In the genomic region with DNA sequence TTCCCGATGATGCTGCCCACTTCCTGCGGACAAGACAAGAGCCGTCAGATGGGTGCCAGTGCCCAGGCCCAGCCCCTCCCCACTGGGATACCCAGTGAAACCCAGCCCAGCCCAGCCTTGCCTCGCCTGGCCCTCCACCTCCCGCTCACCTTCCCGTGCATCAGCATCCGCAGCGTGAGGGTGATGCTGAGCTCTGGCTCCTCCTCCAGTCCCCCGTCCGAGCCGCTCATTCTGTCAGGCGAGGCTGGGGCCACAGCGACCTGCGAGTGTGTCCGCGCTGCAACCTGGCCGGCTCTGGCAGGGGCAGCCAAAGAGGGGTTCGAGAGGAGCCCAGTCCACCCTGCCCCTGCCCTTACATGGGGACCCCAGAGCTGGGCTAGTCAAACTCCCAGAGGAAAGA, we compare ENCODE assay signal across 22 cellular contexts. TPM values are rescaled to one million over a fixed set of nuclear protein-coding genes. Genes with fewer than 3 reads are reported as not detected.
DNase-seq lines count a peak whose midpoint lies in the region; ATAC-seq, FAIRE-seq and TF ChIP-seq lines count a peak whose summit lies in the region.
"Had no signal": no experiment of that assay in that cellular context is flagged by ENCODE, and none has a peak within 500 bp of the region (broad histone marks: within the 10 kb centered on the region; RNA-seq: fewer than 3 reads in every experiment).

No MANE protein-coding gene starts in this region.

- H3K36me3 Mint-ChIP-seq in glutamatergic neuron (ENCODE audit: unreplicated experiment), result peaks cover 9% of the 10 kb centered on the region
- H3K36me3 Mint-ChIP-seq in neural crest cell (ENCODE audit: low read depth), result peaks cover 4% of the 10 kb centered on the region

- no peaks in the 10 kb centered on the region for H3K27me3 ChIP-seq in left ventricle myocardium inferior (ENCODE audit: low read depth)
- H3K27me3 ChIP-seq in RWPE2 (ENCODE audit: insufficient read depth, poor library complexity, severe bottlenecking), result no peaks in the 10 kb centered on the region

- H3K4me3 ChIP-seq in left ventricle myocardium inferior (no peak overlapping the region), RWPE2 (ENCODE audit: severe bottlenecking) (no peak overlapping the region)
- H3K4me3 ChIP-seq: BLaER1, GM23338 had no signal

- H3K9me3 ChIP-seq in left ventricle myocardium inferior (replicated peaks) (no peaks in the 10 kb centered on the region), RWPE2 (ENCODE audit: severe bottlenecking) (no peaks in the 10 kb centered on the region)
- H3K9me3 ChIP-seq: BLaER1 had no signal

- peaks cover 39% of the 10 kb centered on the region for H3K36me3 ChIP-seq in left ventricle myocardium inferior
- no peaks in the 10 kb centered on the region for H3K36me3 ChIP-seq in RWPE2 (ENCODE audit: low read depth)

- H3K27me3 Mint-ChIP-seq in glutamatergic neuron (ENCODE audit: unreplicated experiment) (peaks cover 38% of the 10 kb centered on the region), neural crest cell (ENCODE audit: low read depth) (peaks cover 5% of the 10 kb centered on the region)

- intact Hi-C loops in left ventricle myocardium inferior (cut with micrococcal nuclease), result no loop called here
- intact Hi-C loops in cardiac septum (cut with DNase I), result no loop called here

- TF ChIP-seq CTCF in left ventricle myocardium inferior (IDR thresholded peaks at IDR 0.05; ENCODE audit: borderline replicate concordance) (no peak), RWPE2 (IDR thresholded peaks at IDR 0.05; ENCODE audit: poor library complexity, severe bottlenecking) (no peak), glutamatergic neuron (IDR thresholded peaks at IDR 0.05; ENCODE audit: partially characterized antibody, unreplicated experiment) (no peak), neural crest cell (conservative IDR thresholded peaks at IDR 0.05) (no peak)

- no peak for ATAC-seq in RWPE2 (ENCODE audit: low read depth)
- ATAC-seq: GM23338, HCT116 had no signal

- H3K4me1 ChIP-seq in left ventricle myocardium inferior, result peaks cover 64% of the 10 kb centered on the region
- H3K4me1 ChIP-seq in RWPE2 (ENCODE audit: insufficient read depth, poor library complexity, severe bottlenecking), result no peaks in the 10 kb centered on the region

- peak overlapping the region; percentile 86 for H3K27ac ChIP-seq in left ventricle myocardium inferior (replicated peaks)
- H3K27ac ChIP-seq in RWPE2 (ENCODE audit: poor library complexity, severe bottlenecking), result no peak overlapping the region
- H3K27ac ChIP-seq: BLaER1, HL-60 had no signal

- H3K4me3 Mint-ChIP-seq in glutamatergic neuron (ENCODE audit: unreplicated experiment) (peak overlapping the region; percentile 98), neural crest cell (peak overlapping the region; percentile 71)
- H3K4me3 Mint-ChIP-seq: CD4-positive, alpha-beta memory T cell; GM23338; HFFc6 had no signal

- H3K27ac Mint-ChIP-seq in glutamatergic neuron (ENCODE audit: unreplicated experiment) (peak overlapping the region; percentile 76), neural crest cell (ENCODE audit: unreplicated experiment) (peak overlapping the region; percentile 44)
- H3K27ac Mint-ChIP-seq: CD14-positive monocyte; CD4-positive, alpha-beta memory T cell; GM23338; HFFc6 had no signal

- H3K4me1 Mint-ChIP-seq in glutamatergic neuron (ENCODE audit: low read depth, unreplicated experiment) (peaks cover 30% of the 10 kb centered on the region), neural crest cell (peaks cover 41% of the 10 kb centered on the region)

- DNase-seq in left ventricle myocardium inferior (no peak), cardiac septum (ENCODE audit: low spot score) (no peak), RWPE2 (ENCODE audit: low spot score) (peak; percentile 68), glutamatergic neuron (no peak), neural crest cell (ENCODE audit: low read depth, low spot score) (no peak), NCI-H524 treated with DMSO at 0.1 percent for 48 hours (lab: John Stamatoyannopoulos, UW) (no peak), RCC 7860 (ENCODE audit: low spot score) (no peak), hepatic stellate cell (ENCODE audit: low spot score) (no peak)
- DNase-seq: 8988T; CD4-positive, alpha-beta memory T cell; DMS153; DMS79; GF-D8; H7; HFFc6 had no signal

- H3K9me3 Mint-ChIP-seq in glutamatergic neuron (ENCODE audit: unreplicated experiment) (peaks cover 37% of the 10 kb centered on the region), neural crest cell (no peaks in the 10 kb centered on the region)
- H3K9me3 Mint-ChIP-seq: CD4-positive, alpha-beta memory T cell; GM23338; HFFc6 had no signal

- FAIRE-seq in RCC 7860 (lab: Jason Lieb, UNC), result no peak

RNA-seq across cellular contexts. Expression of a gene that starts 5.8 kb away (rescaled TPM):
- total RNA-seq in left ventricle myocardium inferior (0.16 TPM), cardiac septum (0.16 TPM), glutamatergic neuron (ENCODE audit: unreplicated experiment) (0.44 TPM), neural crest cell (0.18 and 0.23 TPM in 2 replicates)
- total RNA-seq: A673; CD4-positive, alpha-beta memory T cell; Daoy had no signal

RNA-seq across cellular contexts. Expression of a gene that starts 6.2 kb away (rescaled TPM):
- 73.0 TPM for total RNA-seq in left ventricle myocardium inferior
- 91.4 TPM for total RNA-seq in cardiac septum
- total RNA-seq in glutamatergic neuron (ENCODE audit: unreplicated experiment), result 1,577 TPM
- 228 and 235 TPM in 2 replicates for total RNA-seq in neural crest cell

RNA-seq across cellular contexts. Expression of a gene that starts 12.8 kb away (rescaled TPM):
- 14.6 TPM for total RNA-seq in left ventricle myocardium inferior
- 13.6 TPM for total RNA-seq in cardiac septum
- total RNA-seq in glutamatergic neuron (ENCODE audit: unreplicated experiment), result 6.7 TPM
- 4.7 and 6.2 TPM in 2 replicates for total RNA-seq in neural crest cell

RNA-seq across cellular contexts. Expression of a gene that starts 13.9 kb away (rescaled TPM):
- total RNA-seq in left ventricle myocardium inferior, result 25.8 TPM
- total RNA-seq in cardiac septum, result 12.5 TPM
- 12.7 TPM for total RNA-seq in glutamatergic neuron (ENCODE audit: unreplicated experiment)
- 12.3 and 14.8 TPM in 2 replicates for total RNA-seq in neural crest cell

RNA-seq across cellular contexts. Expression of a gene that starts 18.8 kb away (rescaled TPM):
- 14.3 TPM for total RNA-seq in left ventricle myocardium inferior
- 15.2 TPM for total RNA-seq in cardiac septum
- total RNA-seq in glutamatergic neuron (ENCODE audit: unreplicated experiment), result 3.8 TPM
- 4.3 and 4.6 TPM in 2 replicates for total RNA-seq in neural crest cell
